In the genomic region with DNA sequence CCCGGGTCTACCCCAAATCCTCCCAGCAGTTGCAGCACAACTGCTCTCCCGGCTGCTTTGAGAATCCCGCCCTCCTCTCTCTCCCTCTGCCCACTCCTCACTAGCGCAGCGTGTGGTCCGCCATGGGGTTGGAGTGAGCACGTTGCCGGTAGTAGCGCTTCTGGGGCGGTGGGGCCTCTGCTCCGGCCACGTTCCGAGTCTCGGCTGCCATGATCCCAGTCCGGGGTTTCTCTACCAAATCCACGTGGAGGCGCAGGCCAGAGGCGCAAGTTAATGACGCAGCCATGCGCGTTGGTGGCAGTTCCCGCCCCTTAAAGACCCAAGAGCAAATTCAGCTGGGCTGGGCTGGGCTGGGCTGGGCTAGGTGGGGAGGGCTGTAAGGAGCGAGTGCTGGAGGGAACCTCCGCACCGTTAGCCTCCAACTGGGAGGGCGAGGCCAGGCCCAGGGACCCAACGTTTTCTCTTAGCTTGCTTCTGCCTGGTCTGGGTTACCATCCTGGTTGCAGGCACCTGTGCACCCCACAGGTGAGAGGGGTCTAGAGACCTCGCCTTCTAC, we compare ENCODE assay signal across 1 cellular context.
TF ChIP-seq lines count a peak whose summit lies in the region.

A gene (minus strand): TSS at position 233 of the 556 bp plus-strand sequence. CDS start 22 bp downstream, at position 211.

TF ChIP-seq in K562, 482 proteins besides CTCF, POLR2A, EP300 and RAD21 (continued from another document and continues in another):
- TF ChIP-seq, protein P1, sequence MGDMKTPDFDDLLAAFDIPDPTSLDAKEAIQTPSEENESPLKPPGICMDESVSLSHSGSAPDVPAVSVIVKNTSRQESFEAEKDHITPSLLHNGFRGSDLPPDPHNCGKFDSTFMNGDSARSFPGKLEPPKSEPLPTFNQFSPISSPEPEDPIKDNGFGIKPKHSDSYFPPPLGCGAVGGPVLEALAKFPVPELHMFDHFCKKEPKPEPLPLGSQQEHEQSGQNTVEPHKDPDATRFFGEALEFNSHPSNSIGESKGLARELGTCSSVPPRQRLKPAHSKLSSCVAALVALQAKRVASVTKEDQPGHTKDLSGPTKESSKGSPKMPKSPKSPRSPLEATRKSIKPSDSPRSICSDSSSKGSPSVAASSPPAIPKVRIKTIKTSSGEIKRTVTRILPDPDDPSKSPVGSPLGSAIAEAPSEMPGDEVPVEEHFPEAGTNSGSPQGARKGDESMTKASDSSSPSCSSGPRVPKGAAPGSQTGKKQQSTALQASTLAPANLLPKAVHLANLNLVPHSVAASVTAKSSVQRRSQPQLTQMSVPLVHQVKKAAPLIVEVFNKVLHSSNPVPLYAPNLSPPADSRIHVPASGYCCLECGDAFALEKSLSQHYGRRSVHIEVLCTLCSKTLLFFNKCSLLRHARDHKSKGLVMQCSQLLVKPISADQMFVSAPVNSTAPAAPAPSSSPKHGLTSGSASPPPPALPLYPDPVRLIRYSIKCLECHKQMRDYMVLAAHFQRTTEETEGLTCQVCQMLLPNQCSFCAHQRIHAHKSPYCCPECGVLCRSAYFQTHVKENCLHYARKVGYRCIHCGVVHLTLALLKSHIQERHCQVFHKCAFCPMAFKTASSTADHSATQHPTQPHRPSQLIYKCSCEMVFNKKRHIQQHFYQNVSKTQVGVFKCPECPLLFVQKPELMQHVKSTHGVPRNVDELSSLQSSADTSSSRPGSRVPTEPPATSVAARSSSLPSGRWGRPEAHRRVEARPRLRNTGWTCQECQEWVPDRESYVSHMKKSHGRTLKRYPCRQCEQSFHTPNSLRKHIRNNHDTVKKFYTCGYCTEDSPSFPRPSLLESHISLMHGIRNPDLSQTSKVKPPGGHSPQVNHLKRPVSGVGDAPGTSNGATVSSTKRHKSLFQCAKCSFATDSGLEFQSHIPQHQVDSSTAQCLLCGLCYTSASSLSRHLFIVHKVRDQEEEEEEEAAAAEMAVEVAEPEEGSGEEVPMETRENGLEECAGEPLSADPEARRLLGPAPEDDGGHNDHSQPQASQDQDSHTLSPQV (IDR thresholded peaks at IDR 0.05) = 0 out of 2 replicates have a peak, but pooled peaks have one; percentile 12
- TF ChIP-seq, protein P2, sequence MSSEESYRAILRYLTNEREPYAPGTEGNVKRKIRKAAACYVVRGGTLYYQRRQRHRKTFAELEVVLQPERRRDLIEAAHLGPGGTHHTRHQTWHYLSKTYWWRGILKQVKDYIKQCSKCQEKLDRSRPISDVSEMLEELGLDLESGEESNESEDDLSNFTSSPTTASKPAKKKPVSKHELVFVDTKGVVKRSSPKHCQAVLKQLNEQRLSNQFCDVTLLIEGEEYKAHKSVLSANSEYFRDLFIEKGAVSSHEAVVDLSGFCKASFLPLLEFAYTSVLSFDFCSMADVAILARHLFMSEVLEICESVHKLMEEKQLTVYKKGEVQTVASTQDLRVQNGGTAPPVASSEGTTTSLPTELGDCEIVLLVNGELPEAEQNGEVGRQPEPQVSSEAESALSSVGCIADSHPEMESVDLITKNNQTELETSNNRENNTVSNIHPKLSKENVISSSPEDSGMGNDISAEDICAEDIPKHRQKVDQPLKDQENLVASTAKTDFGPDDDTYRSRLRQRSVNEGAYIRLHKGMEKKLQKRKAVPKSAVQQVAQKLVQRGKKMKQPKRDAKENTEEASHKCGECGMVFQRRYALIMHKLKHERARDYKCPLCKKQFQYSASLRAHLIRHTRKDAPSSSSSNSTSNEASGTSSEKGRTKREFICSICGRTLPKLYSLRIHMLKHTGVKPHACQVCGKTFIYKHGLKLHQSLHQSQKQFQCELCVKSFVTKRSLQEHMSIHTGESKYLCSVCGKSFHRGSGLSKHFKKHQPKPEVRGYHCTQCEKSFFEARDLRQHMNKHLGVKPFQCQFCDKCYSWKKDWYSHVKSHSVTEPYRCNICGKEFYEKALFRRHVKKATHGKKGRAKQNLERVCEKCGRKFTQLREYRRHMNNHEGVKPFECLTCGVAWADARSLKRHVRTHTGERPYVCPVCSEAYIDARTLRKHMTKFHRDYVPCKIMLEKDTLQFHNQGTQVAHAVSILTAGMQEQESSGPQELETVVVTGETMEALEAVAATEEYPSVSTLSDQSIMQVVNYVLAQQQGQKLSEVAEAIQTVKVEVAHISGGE (CRISPR knock-in tag; IDR thresholded peaks at IDR 0.05) = peak in 1 of 3 experiments; percentile 51; a peak in 1 of 6 replicates
- TF ChIP-seq ESRRB (CRISPR knock-in tag; IDR thresholded peaks at IDR 0.05; ENCODE audit: borderline replicate concordance) = no peak
- peak; percentile 98 for TF ChIP-seq MTA1 (IDR thresholded peaks at IDR 0.05; ENCODE audit: borderline replicate concordance)
- TF ChIP-seq NFRKB (IDR thresholded peaks at IDR 0.05; ENCODE audit: low read depth) = peak; percentile 92
- TF ChIP-seq, protein P3, sequence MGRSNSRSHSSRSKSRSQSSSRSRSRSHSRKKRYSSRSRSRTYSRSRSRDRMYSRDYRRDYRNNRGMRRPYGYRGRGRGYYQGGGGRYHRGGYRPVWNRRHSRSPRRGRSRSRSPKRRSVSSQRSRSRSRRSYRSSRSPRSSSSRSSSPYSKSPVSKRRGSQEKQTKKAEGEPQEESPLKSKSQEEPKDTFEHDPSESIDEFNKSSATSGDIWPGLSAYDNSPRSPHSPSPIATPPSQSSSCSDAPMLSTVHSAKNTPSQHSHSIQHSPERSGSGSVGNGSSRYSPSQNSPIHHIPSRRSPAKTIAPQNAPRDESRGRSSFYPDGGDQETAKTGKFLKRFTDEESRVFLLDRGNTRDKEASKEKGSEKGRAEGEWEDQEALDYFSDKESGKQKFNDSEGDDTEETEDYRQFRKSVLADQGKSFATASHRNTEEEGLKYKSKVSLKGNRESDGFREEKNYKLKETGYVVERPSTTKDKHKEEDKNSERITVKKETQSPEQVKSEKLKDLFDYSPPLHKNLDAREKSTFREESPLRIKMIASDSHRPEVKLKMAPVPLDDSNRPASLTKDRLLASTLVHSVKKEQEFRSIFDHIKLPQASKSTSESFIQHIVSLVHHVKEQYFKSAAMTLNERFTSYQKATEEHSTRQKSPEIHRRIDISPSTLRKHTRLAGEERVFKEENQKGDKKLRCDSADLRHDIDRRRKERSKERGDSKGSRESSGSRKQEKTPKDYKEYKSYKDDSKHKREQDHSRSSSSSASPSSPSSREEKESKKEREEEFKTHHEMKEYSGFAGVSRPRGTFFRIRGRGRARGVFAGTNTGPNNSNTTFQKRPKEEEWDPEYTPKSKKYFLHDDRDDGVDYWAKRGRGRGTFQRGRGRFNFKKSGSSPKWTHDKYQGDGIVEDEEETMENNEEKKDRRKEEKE (IDR thresholded peaks at IDR 0.05; ENCODE audit: borderline replicate concordance in 1 of 2, control insufficient read depth in 1 of 2, low read depth in 2 of 2, low read length in 1 of 2) = no peak
- TF ChIP-seq, protein P4, sequence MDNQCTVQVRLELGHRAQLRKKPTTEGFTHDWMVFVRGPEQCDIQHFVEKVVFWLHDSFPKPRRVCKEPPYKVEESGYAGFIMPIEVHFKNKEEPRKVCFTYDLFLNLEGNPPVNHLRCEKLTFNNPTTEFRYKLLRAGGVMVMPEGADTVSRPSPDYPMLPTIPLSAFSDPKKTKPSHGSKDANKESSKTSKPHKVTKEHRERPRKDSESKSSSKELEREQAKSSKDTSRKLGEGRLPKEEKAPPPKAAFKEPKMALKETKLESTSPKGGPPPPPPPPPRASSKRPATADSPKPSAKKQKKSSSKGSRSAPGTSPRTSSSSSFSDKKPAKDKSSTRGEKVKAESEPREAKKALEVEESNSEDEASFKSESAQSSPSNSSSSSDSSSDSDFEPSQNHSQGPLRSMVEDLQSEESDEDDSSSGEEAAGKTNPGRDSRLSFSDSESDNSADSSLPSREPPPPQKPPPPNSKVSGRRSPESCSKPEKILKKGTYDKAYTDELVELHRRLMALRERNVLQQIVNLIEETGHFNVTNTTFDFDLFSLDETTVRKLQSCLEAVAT (IDR thresholded peaks at IDR 0.05) = peak in 1 of 2 experiments; percentile 1; a peak in 1 of 4 replicates
- peak; percentile 80 for TF ChIP-seq RBBP5 (IDR thresholded peaks at IDR 0.05; ENCODE audit: borderline replicate concordance, insufficient read depth, low read length, poor library complexity, severe bottlenecking)
- peak; percentile 99 for TF ChIP-seq ATF7 (IDR thresholded peaks at IDR 0.05)
- TF ChIP-seq, protein P5, sequence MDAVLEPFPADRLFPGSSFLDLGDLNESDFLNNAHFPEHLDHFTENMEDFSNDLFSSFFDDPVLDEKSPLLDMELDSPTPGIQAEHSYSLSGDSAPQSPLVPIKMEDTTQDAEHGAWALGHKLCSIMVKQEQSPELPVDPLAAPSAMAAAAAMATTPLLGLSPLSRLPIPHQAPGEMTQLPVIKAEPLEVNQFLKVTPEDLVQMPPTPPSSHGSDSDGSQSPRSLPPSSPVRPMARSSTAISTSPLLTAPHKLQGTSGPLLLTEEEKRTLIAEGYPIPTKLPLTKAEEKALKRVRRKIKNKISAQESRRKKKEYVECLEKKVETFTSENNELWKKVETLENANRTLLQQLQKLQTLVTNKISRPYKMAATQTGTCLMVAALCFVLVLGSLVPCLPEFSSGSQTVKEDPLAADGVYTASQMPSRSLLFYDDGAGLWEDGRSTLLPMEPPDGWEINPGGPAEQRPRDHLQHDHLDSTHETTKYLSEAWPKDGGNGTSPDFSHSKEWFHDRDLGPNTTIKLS (IDR thresholded peaks at IDR 0.05; ENCODE audit: borderline replicate concordance, low read depth) = peak; percentile 99
- TF ChIP-seq, protein P6, sequence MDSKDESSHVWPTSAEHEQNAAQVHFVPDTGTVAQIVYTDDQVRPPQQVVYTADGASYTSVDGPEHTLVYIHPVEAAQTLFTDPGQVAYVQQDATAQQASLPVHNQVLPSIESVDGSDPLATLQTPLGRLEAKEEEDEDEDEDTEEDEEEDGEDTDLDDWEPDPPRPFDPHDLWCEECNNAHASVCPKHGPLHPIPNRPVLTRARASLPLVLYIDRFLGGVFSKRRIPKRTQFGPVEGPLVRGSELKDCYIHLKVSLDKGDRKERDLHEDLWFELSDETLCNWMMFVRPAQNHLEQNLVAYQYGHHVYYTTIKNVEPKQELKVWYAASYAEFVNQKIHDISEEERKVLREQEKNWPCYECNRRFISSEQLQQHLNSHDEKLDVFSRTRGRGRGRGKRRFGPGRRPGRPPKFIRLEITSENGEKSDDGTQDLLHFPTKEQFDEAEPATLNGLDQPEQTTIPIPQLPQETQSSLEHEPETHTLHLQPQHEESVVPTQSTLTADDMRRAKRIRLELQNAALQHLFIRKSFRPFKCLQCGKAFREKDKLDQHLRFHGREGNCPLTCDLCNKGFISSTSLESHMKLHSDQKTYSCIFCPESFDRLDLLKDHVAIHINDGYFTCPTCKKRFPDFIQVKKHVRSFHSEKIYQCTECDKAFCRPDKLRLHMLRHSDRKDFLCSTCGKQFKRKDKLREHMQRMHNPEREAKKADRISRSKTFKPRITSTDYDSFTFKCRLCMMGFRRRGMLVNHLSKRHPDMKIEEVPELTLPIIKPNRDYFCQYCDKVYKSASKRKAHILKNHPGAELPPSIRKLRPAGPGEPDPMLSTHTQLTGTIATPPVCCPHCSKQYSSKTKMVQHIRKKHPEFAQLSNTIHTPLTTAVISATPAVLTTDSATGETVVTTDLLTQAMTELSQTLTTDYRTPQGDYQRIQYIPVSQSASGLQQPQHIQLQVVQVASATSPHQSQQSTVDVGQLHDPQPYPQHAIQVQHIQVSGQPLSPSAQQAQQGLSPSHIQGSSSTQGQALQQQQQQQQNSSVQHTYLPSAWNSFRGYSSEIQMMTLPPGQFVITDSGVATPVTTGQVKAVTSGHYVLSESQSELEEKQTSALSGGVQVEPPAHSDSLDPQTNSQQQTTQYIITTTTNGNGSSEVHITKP (IDR thresholded peaks at IDR 0.05; ENCODE audit: partially characterized antibody) = no peak
- TF ChIP-seq ZNF121 (CRISPR knock-in tag; conservative IDR thresholded peaks at IDR 0.05) = no peak
- no peak for TF ChIP-seq STAT5B (CRISPR knock-in tag; IDR thresholded peaks at IDR 0.05)
- TF ChIP-seq HNRNPH1 (optimal IDR thresholded peaks at IDR 0.05; ENCODE audit: low read depth, low read length) = no peak
- TF ChIP-seq PYGO2 (tag; IDR thresholded peaks at IDR 0.05) = no peak
- peak; percentile 99 for TF ChIP-seq CREB1 (IDR thresholded peaks at IDR 0.05)
- TF ChIP-seq CREB1 (CRISPR knock-in tag; IDR thresholded peaks at IDR 0.05) = peak; percentile 99
- TF ChIP-seq, protein P7, sequence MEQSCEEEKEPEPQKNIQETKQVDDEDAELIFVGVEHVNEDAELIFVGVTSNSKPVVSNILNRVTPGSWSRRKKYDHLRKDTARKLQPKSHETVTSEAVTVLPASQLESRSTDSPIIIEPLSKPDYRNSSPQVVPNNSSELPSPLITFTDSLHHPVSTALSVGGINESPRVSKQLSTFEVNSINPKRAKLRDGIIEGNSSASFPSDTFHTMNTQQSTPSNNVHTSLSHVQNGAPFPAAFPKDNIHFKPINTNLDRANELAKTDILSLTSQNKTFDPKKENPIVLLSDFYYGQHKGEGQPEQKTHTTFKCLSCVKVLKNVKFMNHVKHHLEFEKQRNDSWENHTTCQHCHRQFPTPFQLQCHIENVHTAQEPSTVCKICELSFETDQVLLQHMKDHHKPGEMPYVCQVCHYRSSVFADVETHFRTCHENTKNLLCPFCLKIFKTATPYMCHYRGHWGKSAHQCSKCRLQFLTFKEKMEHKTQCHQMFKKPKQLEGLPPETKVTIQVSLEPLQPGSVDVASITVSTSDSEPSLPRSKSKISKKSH (CRISPR knock-in tag; IDR thresholded peaks at IDR 0.05) = no peak
- no peak for TF ChIP-seq HNRNPK (IDR thresholded peaks at IDR 0.05; ENCODE audit: low read depth, low read length, poor library complexity, severe bottlenecking)
- TF ChIP-seq MED1 (CRISPR knock-in tag; IDR thresholded peaks at IDR 0.05; ENCODE audit: borderline replicate concordance) = no peak
- TF ChIP-seq DNMT1 (IDR thresholded peaks at IDR 0.05) = no peak
- TF ChIP-seq RBM39 (optimal IDR thresholded peaks at IDR 0.05; ENCODE audit: low read depth, low read length) = no peak
- TF ChIP-seq, protein P8, sequence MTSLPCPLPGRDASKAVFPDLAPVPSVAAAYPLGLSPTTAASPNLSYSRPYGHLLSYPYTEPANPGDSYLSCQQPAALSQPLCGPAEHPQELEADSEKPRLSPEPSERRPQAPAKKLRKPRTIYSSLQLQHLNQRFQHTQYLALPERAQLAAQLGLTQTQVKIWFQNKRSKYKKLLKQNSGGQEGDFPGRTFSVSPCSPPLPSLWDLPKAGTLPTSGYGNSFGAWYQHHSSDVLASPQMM (CRISPR knock-in tag; IDR thresholded peaks at IDR 0.05) = no peak
- TF ChIP-seq ZFP36 (IDR thresholded peaks at IDR 0.05; ENCODE audit: low read depth, low read length, partially characterized antibody) = no peak
- 0 out of 2 replicates have a peak, but pooled peaks have one; percentile 23 for TF ChIP-seq HDAC8 (tag; IDR thresholded peaks at IDR 0.05)
- no peak for TF ChIP-seq IFI16 (CRISPR knock-in tag; IDR thresholded peaks at IDR 0.05)
- TF ChIP-seq BRD4 (IDR thresholded peaks at IDR 0.05) = no peak
- TF ChIP-seq NR2C1 (IDR thresholded peaks at IDR 0.05) = peak; percentile 41
- no peak for TF ChIP-seq NR2C1 (tag; IDR thresholded peaks at IDR 0.05)
- TF ChIP-seq MCM2 (IDR thresholded peaks at IDR 0.05; ENCODE audit: low read depth) = no peak
